ENCODE assay signal across 23 cellular contexts in the genomic region with DNA sequence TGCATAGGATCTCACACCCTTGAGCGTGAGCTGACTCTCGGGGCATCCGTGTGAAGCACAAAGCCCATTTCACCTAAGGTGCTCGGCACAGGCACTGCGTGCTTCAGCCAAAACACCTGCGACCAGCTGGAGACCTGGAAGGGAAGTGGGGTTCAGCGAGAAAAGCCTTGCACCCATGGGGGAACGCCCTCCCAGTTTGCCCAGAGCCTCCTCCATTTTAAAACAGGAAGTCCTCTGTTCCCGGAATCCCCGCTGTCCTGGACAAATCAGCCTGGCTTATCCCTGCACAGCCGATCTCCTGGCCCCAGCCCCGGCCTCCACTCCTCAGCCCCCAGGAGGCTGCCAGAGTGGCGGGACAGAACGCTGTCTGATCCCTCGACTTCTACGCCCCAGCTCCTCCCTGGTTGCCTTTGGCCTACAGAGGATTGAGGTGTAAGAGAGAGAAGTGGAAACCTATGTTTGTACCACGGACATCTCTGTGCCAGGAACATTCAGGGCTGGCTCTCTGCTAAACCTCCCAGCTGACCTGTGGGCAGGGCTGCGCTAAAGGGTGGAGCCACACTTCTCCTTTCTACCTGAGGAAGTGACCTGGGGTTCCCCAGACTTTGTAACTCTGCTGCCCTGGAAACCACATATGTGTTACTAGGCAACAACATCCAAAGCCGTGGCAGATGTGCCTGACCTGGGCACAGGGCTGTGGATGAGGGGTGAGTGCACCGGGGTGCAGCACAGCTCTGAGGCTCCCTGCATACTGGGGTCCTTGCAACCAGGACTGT. TPM values are rescaled to one million over a fixed set of nuclear protein-coding genes. Genes with fewer than 3 reads are reported as not detected.
"Had no signal": no experiment of that assay in that cellular context is flagged by ENCODE, and none has a peak within 500 bp of the region (broad histone marks: within the 10 kb centered on the region; RNA-seq: fewer than 3 reads in every experiment).

No MANE protein-coding gene starts in this region.

- H3K27ac ChIP-seq: breast epithelium, coronary artery, gastroesophageal sphincter, heart left ventricle, thyroid gland had no signal

- H3K4me2 ChIP-seq: smooth muscle cell had no signal

- H3K9me3 Mint-ChIP-seq: activated naive CD8-positive, alpha-beta T cell treated with anti-CD3 and anti-CD28 coated beads for 36 hours; activated T-cell treated with anti-CD3 and anti-CD28 coated beads, Interleukin-2, amount 50 U/mL, for 24 hours; activated T-helper 2 cell treated with anti-CD3 and anti-CD28 coated beads, Interferon-gamma antibody, Interleukin-2, Interleukin-4, amounts not matched to agents 10 μg/mL and 5 μg/mL and 100 μg/mL, durations not matched to agents 14 hours and 24 hours and 36 hours; endodermal cell; nephron progenitor cell; WTC11 had no signal

- H3K4me1 ChIP-seq: breast epithelium, gastroesophageal sphincter, heart left ventricle, thyroid gland had no signal

- H3K4me3 Mint-ChIP-seq: activated naive CD8-positive, alpha-beta T cell treated with anti-CD3 and anti-CD28 coated beads for 36 hours; activated T-cell treated with anti-CD3 and anti-CD28 coated beads, Interleukin-2, amount 50 U/mL, for 24 hours; endodermal cell; nephron progenitor cell; WTC11 had no signal

- H3K36me3 Mint-ChIP-seq: activated naive CD8-positive, alpha-beta T cell treated with anti-CD3 and anti-CD28 coated beads for 36 hours; WTC11 had no signal

- H3K4me1 Mint-ChIP-seq: activated naive CD8-positive, alpha-beta T cell treated with anti-CD3 and anti-CD28 coated beads for 36 hours; endodermal cell had no signal

- H3K36me3 ChIP-seq: breast epithelium, gastroesophageal sphincter, heart left ventricle, thyroid gland had no signal

- FAIRE-seq: astrocyte, islet of Langerhans had no signal

- H3K27me3 ChIP-seq: thyroid gland had no signal

- H3K4me3 ChIP-seq: breast epithelium, coronary artery, gastroesophageal sphincter, heart left ventricle, smooth muscle cell, thyroid gland had no signal

- ATAC-seq: gastroesophageal sphincter, heart left ventricle, left cardiac atrium, sciatic nerve, WTC11 had no signal

- H3K27ac Mint-ChIP-seq: activated naive CD8-positive, alpha-beta T cell treated with anti-CD3 and anti-CD28 coated beads for 36 hours; activated T-cell treated with anti-CD3 and anti-CD28 coated beads, Interleukin-2, amount 50 U/mL, for 24 hours; activated T-helper 2 cell treated with anti-CD3 and anti-CD28 coated beads, Interferon-gamma antibody, Interleukin-2, Interleukin-4, amounts not matched to agents 10 μg/mL and 5 μg/mL and 100 μg/mL, durations not matched to agents 14 hours and 24 hours and 36 hours; endodermal cell; nephron progenitor cell; WTC11 had no signal

- DNase-seq: activated naive CD4-positive, alpha-beta T cell treated with Interleukin-2 at 50 U/mL for 16 hours; activated naive CD8-positive, alpha-beta T cell treated with anti-CD3 and anti-CD28 coated beads for 36 hours; activated T-cell treated with anti-CD3 and anti-CD28 coated beads, Interleukin-2, amount 50 U/mL, for 24 hours; endodermal cell; heart left ventricle; left cardiac atrium; nephron progenitor cell; occipital lobe; stimulated activated CD4-positive, alpha-beta T cell treated with anti-CD3 and anti-CD28 coated beads, Interleukin-15, amount 100 ng/mL, for 24 hours; stimulated activated CD8-positive, alpha-beta memory T cell treated with anti-CD3 and anti-CD28 coated beads, Interleukin-4, amount 100 ng/mL, for 48 hours; stimulated activated naive CD4-positive, alpha-beta T cell treated with Interleukin-2 at 50 U/mL for 16 hours; substantia nigra; T1000; thyroid gland had no signal

- H3K9me3 ChIP-seq: breast epithelium, gastroesophageal sphincter, heart left ventricle, thyroid gland had no signal

RNA-seq across cellular contexts. Expression of a gene that starts 3.8 kb away (rescaled TPM):
- total RNA-seq: activated naive CD8-positive, alpha-beta T cell treated with anti-CD3 and anti-CD28 coated beads for 36 hours; smooth muscle cell had no signal
- polyA plus RNA-seq: heart left ventricle, smooth muscle cell had no signal
